In the genomic region with DNA sequence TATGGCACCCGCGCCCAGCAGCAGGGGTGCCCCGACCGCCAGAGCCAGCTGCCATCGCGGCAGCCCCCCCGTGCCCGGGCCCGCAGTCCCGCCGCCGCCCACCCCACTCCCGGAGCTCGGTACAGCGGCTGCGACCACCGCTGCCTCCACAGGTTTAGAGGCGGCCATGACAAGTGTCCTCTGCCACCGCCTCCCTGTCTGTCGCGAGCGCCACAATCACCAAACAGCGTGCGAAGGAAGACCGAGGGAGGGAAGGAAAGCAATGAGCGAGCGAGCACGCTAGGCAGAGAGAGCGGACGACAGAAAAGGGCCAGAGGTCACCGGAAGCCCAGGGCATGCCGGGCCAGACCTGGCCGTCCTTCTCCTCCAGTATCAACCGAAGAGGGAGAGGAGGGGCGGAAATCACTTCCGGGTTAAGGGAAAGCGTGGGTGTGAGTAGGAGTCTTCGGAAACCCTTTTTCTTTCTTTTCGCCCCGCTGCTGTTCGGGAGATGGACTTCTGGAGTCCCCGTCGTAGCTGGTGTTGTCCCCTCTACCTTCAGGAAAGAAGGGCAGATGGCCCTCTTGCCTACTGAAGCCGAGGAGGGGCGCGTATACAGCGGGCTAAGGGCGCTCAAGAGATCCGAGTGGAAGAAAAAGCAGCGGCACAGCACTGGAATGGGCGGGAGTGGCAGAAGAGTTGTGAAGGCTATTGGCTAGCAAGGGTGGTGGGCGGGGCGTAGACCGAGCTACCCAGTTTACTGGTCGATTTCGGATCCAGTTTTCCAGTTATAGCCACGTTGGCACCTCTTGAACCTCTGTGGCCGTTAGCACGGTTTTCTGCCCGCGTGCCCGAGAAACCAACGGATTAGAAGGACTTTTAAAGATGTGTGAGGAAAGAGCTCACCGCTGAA, we compare ENCODE assay signal across 1 cellular context.
TF ChIP-seq lines count a peak whose summit lies in the region.

A gene with protein sequence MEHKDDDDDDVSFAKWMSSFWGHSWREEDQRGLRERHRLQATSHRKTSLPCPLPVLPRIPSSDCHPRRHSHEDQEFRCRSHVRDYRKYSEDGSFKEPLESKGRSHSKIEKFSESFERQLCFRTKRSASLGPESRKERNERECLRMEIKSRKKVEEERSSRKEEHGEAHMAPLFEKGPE (plus strand): TSS at position 758 of the 892 bp plus-strand sequence. CDS start 28,191 bp downstream, outside the sequence.
A gene (minus strand): TSS at position 308 of the 892 bp plus-strand sequence. CDS start 140 bp downstream, at position 168.

TF ChIP-seq in K562, 482 proteins besides CTCF, POLR2A, EP300 and RAD21 (continued from another document and continues in another):
- TF ChIP-seq, protein P1, sequence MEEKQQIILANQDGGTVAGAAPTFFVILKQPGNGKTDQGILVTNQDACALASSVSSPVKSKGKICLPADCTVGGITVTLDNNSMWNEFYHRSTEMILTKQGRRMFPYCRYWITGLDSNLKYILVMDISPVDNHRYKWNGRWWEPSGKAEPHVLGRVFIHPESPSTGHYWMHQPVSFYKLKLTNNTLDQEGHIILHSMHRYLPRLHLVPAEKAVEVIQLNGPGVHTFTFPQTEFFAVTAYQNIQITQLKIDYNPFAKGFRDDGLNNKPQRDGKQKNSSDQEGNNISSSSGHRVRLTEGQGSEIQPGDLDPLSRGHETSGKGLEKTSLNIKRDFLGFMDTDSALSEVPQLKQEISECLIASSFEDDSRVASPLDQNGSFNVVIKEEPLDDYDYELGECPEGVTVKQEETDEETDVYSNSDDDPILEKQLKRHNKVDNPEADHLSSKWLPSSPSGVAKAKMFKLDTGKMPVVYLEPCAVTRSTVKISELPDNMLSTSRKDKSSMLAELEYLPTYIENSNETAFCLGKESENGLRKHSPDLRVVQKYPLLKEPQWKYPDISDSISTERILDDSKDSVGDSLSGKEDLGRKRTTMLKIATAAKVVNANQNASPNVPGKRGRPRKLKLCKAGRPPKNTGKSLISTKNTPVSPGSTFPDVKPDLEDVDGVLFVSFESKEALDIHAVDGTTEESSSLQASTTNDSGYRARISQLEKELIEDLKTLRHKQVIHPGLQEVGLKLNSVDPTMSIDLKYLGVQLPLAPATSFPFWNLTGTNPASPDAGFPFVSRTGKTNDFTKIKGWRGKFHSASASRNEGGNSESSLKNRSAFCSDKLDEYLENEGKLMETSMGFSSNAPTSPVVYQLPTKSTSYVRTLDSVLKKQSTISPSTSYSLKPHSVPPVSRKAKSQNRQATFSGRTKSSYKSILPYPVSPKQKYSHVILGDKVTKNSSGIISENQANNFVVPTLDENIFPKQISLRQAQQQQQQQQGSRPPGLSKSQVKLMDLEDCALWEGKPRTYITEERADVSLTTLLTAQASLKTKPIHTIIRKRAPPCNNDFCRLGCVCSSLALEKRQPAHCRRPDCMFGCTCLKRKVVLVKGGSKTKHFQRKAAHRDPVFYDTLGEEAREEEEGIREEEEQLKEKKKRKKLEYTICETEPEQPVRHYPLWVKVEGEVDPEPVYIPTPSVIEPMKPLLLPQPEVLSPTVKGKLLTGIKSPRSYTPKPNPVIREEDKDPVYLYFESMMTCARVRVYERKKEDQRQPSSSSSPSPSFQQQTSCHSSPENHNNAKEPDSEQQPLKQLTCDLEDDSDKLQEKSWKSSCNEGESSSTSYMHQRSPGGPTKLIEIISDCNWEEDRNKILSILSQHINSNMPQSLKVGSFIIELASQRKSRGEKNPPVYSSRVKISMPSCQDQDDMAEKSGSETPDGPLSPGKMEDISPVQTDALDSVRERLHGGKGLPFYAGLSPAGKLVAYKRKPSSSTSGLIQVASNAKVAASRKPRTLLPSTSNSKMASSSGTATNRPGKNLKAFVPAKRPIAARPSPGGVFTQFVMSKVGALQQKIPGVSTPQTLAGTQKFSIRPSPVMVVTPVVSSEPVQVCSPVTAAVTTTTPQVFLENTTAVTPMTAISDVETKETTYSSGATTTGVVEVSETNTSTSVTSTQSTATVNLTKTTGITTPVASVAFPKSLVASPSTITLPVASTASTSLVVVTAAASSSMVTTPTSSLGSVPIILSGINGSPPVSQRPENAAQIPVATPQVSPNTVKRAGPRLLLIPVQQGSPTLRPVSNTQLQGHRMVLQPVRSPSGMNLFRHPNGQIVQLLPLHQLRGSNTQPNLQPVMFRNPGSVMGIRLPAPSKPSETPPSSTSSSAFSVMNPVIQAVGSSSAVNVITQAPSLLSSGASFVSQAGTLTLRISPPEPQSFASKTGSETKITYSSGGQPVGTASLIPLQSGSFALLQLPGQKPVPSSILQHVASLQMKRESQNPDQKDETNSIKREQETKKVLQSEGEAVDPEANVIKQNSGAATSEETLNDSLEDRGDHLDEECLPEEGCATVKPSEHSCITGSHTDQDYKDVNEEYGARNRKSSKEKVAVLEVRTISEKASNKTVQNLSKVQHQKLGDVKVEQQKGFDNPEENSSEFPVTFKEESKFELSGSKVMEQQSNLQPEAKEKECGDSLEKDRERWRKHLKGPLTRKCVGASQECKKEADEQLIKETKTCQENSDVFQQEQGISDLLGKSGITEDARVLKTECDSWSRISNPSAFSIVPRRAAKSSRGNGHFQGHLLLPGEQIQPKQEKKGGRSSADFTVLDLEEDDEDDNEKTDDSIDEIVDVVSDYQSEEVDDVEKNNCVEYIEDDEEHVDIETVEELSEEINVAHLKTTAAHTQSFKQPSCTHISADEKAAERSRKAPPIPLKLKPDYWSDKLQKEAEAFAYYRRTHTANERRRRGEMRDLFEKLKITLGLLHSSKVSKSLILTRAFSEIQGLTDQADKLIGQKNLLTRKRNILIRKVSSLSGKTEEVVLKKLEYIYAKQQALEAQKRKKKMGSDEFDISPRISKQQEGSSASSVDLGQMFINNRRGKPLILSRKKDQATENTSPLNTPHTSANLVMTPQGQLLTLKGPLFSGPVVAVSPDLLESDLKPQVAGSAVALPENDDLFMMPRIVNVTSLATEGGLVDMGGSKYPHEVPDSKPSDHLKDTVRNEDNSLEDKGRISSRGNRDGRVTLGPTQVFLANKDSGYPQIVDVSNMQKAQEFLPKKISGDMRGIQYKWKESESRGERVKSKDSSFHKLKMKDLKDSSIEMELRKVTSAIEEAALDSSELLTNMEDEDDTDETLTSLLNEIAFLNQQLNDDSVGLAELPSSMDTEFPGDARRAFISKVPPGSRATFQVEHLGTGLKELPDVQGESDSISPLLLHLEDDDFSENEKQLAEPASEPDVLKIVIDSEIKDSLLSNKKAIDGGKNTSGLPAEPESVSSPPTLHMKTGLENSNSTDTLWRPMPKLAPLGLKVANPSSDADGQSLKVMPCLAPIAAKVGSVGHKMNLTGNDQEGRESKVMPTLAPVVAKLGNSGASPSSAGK (IDR thresholded peaks at IDR 0.05): peak; percentile 86
- peak; percentile 83 for TF ChIP-seq DIDO1 (tag; IDR thresholded peaks at IDR 0.05; ENCODE audit: low read depth)
- TF ChIP-seq L3MBTL2 (IDR thresholded peaks at IDR 0.05): peak; percentile 88
- TF ChIP-seq NR4A1 (CRISPR knock-in tag; IDR thresholded peaks at IDR 0.05): no peak
- TF ChIP-seq NR4A1 (tag; IDR thresholded peaks at IDR 0.05): no peak
- TF ChIP-seq, protein P2, sequence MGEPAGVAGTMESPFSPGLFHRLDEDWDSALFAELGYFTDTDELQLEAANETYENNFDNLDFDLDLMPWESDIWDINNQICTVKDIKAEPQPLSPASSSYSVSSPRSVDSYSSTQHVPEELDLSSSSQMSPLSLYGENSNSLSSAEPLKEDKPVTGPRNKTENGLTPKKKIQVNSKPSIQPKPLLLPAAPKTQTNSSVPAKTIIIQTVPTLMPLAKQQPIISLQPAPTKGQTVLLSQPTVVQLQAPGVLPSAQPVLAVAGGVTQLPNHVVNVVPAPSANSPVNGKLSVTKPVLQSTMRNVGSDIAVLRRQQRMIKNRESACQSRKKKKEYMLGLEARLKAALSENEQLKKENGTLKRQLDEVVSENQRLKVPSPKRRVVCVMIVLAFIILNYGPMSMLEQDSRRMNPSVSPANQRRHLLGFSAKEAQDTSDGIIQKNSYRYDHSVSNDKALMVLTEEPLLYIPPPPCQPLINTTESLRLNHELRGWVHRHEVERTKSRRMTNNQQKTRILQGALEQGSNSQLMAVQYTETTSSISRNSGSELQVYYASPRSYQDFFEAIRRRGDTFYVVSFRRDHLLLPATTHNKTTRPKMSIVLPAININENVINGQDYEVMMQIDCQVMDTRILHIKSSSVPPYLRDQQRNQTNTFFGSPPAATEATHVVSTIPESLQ (CRISPR knock-in tag; IDR thresholded peaks at IDR 0.05): peak; percentile 92; the same call in 1 of the 2 replicates
- TF ChIP-seq, protein P3, sequence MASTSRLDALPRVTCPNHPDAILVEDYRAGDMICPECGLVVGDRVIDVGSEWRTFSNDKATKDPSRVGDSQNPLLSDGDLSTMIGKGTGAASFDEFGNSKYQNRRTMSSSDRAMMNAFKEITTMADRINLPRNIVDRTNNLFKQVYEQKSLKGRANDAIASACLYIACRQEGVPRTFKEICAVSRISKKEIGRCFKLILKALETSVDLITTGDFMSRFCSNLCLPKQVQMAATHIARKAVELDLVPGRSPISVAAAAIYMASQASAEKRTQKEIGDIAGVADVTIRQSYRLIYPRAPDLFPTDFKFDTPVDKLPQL (IDR thresholded peaks at IDR 0.05; ENCODE audit: extremely low read depth, insufficient read length): peak; percentile 74
- TF ChIP-seq RCOR1 (IDR thresholded peaks at IDR 0.05; ENCODE audit: borderline replicate concordance in 1 of 2, low read depth in 2 of 2, low read length in 2 of 2): peak in 1 of 2 experiments; percentile 17; a peak in 1 of 4 replicates
- peak in 1 of 2 experiments; percentile 21; a peak in 1 of 4 replicates for TF ChIP-seq TRIM24 (IDR thresholded peaks at IDR 0.05)
- TF ChIP-seq, protein P4, sequence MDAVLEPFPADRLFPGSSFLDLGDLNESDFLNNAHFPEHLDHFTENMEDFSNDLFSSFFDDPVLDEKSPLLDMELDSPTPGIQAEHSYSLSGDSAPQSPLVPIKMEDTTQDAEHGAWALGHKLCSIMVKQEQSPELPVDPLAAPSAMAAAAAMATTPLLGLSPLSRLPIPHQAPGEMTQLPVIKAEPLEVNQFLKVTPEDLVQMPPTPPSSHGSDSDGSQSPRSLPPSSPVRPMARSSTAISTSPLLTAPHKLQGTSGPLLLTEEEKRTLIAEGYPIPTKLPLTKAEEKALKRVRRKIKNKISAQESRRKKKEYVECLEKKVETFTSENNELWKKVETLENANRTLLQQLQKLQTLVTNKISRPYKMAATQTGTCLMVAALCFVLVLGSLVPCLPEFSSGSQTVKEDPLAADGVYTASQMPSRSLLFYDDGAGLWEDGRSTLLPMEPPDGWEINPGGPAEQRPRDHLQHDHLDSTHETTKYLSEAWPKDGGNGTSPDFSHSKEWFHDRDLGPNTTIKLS (IDR thresholded peaks at IDR 0.05; ENCODE audit: borderline replicate concordance, low read depth): peak; percentile 99
- 0 out of 2 replicates have a peak, but pooled peaks have one; percentile 7 for TF ChIP-seq TEAD4 (IDR thresholded peaks at IDR 0.05; ENCODE audit: low read length)
- TF ChIP-seq TEAD4 (CRISPR knock-in tag; IDR thresholded peaks at IDR 0.05; ENCODE audit: borderline replicate concordance): no peak
- TF ChIP-seq, protein P5, sequence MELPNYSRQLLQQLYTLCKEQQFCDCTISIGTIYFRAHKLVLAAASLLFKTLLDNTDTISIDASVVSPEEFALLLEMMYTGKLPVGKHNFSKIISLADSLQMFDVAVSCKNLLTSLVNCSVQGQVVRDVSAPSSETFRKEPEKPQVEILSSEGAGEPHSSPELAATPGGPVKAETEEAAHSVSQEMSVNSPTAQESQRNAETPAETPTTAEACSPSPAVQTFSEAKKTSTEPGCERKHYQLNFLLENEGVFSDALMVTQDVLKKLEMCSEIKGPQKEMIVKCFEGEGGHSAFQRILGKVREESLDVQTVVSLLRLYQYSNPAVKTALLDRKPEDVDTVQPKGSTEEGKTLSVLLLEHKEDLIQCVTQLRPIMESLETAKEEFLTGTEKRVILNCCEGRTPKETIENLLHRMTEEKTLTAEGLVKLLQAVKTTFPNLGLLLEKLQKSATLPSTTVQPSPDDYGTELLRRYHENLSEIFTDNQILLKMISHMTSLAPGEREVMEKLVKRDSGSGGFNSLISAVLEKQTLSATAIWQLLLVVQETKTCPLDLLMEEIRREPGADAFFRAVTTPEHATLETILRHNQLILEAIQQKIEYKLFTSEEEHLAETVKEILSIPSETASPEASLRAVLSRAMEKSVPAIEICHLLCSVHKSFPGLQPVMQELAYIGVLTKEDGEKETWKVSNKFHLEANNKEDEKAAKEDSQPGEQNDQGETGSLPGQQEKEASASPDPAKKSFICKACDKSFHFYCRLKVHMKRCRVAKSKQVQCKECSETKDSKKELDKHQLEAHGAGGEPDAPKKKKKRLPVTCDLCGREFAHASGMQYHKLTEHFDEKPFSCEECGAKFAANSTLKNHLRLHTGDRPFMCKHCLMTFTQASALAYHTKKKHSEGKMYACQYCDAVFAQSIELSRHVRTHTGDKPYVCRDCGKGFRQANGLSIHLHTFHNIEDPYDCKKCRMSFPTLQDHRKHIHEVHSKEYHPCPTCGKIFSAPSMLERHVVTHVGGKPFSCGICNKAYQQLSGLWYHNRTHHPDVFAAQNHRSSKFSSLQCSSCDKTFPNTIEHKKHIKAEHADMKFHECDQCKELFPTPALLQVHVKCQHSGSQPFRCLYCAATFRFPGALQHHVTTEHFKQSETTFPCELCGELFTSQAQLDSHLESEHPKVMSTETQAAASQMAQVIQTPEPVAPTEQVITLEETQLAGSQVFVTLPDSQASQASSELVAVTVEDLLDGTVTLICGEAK (IDR thresholded peaks at IDR 0.05): peak; percentile 95
- TF ChIP-seq, protein P5 (CRISPR knock-in tag; IDR thresholded peaks at IDR 0.05): no peak
- TF ChIP-seq JUN (IDR thresholded peaks at IDR 0.05; ENCODE audit: borderline replicate concordance, low read depth, low read length): peak; percentile 7; the same call in 1 of the 2 replicates
- no peak for TF ChIP-seq JUN (CRISPR knock-in tag; IDR thresholded peaks at IDR 0.05; ENCODE audit: borderline replicate concordance)
- peak; percentile 81; the same call in 1 of the 2 replicates for TF ChIP-seq NR1H2 (CRISPR knock-in tag; IDR thresholded peaks at IDR 0.05)
- TF ChIP-seq DACH1 (IDR thresholded peaks at IDR 0.05; ENCODE audit: partially characterized antibody): no peak
- peak in 2 of 3 experiments; percentile 42 to 48 for TF ChIP-seq YY1 (IDR thresholded peaks at IDR 0.05; ENCODE audit: borderline replicate concordance in 1 of 3, control insufficient read depth in 1 of 3, extremely low read depth in 1 of 3, insufficient read depth in 3 of 3, insufficient read length in 1 of 3, insufficient replicate concordance in 2 of 3, low read depth in 1 of 3, low read length in 2 of 3)
